In genomic region chr2:188478724-188479123, GRCh38 we compare ENCODE assay signal across 8 cellular contexts.
DNase-seq lines count a peak whose midpoint lies in the region; ATAC-seq and TF ChIP-seq lines count a peak whose summit lies in the region.

No MANE protein-coding gene starts in this region.

- RAD21 ChIA-PET in HCT116 (lab: Charles Lee; ENCODE audit: low non-redundant PET in 1 of 2, low total read pairs in 2 of 2, uncharacterized antibody in 2 of 2, unreplicated experiment in 2 of 2): no interaction called here

- no peak for TF ChIP-seq POLR2A in HCT116 (IDR thresholded peaks at IDR 0.05; ENCODE audit: borderline replicate concordance, extremely low read depth, insufficient read depth, insufficient read length)

- no peaks in the 10 kb centered on the region for H3K36me3 Mint-ChIP-seq in endodermal cell (ENCODE audit: low read depth)

- H3K79me2 ChIP-seq in HCT116 (ENCODE audit: insufficient read depth, low read length) (peaks cover under 1% of the 10 kb centered on the region), MM.1S (ENCODE audit: low read length) (no peaks in the 10 kb centered on the region)

- WGBS in endodermal cell (ENCODE audit: insufficient coverage in 1 of 2, insufficient read length in 1 of 2), 2 experiments: 36 to 38% methylated on average over 1 of the region's 1 CpG

- TSS peak; percentile 20 for BruUV-seq in HCT116 (replicated peaks; lab: Mats Ljungman, UMichigan)

- H2AFZ ChIP-seq in HCT116 (ENCODE audit: low read depth, low read length, poor library complexity, severe bottlenecking): no peak overlapping the region
- H2AFZ ChIP-seq in MM.1S (ENCODE audit: low read length): no peak overlapping the region

- H3K9ac ChIP-seq in HCT116 (ENCODE audit: low read length) (no peak overlapping the region), endodermal cell (ENCODE audit: extremely low read depth, low read length, poor library complexity, severe bottlenecking) (no peak overlapping the region), MM.1S (ENCODE audit: low read length) (no peak overlapping the region)

- H3K4me2 ChIP-seq in HCT116 (ENCODE audit: low read length) (no peak overlapping the region), MM.1S (ENCODE audit: low read depth, low read length) (no peak overlapping the region)

- no peak overlapping the region for H3K27ac Mint-ChIP-seq in endodermal cell

- intact Hi-C loops in HCT116 (cut with micrococcal nuclease): no loop called here
- intact Hi-C loops in left ventricle myocardium inferior (cut with micrococcal nuclease): no loop called here

- H3K4me3 Mint-ChIP-seq in endodermal cell: no peak overlapping the region

- peak; percentile 94 for ATAC-seq in GM19035 (IDR thresholded peaks at IDR 0.05; ENCODE audit: unreplicated experiment)
- no peak for ATAC-seq in HCT116
- ATAC-seq in HG03571 (IDR thresholded peaks at IDR 0.05; ENCODE audit: unreplicated experiment): peak; percentile 98

- H3K4me3 ChIP-seq in HCT116 (replicated peaks in 1 of 2; ENCODE audit: low read depth in 1 of 2, low read length in 2 of 2) (no peak overlapping the region), endodermal cell (ENCODE audit: low read length) (no peak overlapping the region), left ventricle myocardium inferior (no peak overlapping the region), MM.1S (ENCODE audit: low read length) (no peak overlapping the region)

- no peaks in the 10 kb centered on the region; the same call in 1 of the 2 replicates for H3K9me2 ChIP-seq in HCT116 (ENCODE audit: insufficient read depth)
- no peaks in the 10 kb centered on the region for H3K9me2 ChIP-seq in MM.1S (replicated peaks; ENCODE audit: insufficient read depth, low read length)

- H3F3A ChIP-seq in MM.1S (ENCODE audit: insufficient read depth, low read length): no peaks in the 10 kb centered on the region

- H3K36me3 ChIP-seq in HCT116 (ENCODE audit: control insufficient read depth in 1 of 2, insufficient read depth in 2 of 2, low read length in 2 of 2) (no peaks in the 10 kb centered on the region), endodermal cell (ENCODE audit: control insufficient read depth, insufficient read depth, low read length) (no peaks in the 10 kb centered on the region), left ventricle myocardium inferior (no peaks in the 10 kb centered on the region), MM.1S (replicated peaks; ENCODE audit: insufficient read depth, low read length) (no peaks in the 10 kb centered on the region)

- peaks cover 27 to 30% of the 10 kb centered on the region in 2 experiments for H3K4me1 ChIP-seq in HCT116 (ENCODE audit: control insufficient read depth in 1 of 2, insufficient read depth in 2 of 2, low read length in 2 of 2)
- no peaks in the 10 kb centered on the region for H3K4me1 ChIP-seq in endodermal cell (ENCODE audit: control insufficient read depth, insufficient read depth, low read length)
- H3K4me1 ChIP-seq in left ventricle myocardium inferior: no peaks in the 10 kb centered on the region
- no peaks in the 10 kb centered on the region for H3K4me1 ChIP-seq in MM.1S (ENCODE audit: low read length)

- DNase-seq in HCT116 (ENCODE audit: low read depth, low spot score) (no peak), left kidney (ENCODE audit: low read depth, low spot score) (peak; percentile 4), endodermal cell (no peak), left ventricle myocardium inferior (no peak), MM.1S (no peak), HuH-7 (ENCODE audit: low spot score) (no peak)

- H3K27me3 ChIP-seq in HCT116 (ENCODE audit: insufficient read depth, low read length) (no peaks in the 10 kb centered on the region), endodermal cell (ENCODE audit: control insufficient read depth, insufficient read depth, low read length, poor library complexity, severe bottlenecking) (peaks cover 3% of the 10 kb centered on the region), left ventricle myocardium inferior (ENCODE audit: low read depth) (no peaks in the 10 kb centered on the region), MM.1S (replicated peaks; ENCODE audit: insufficient read depth, low read length) (no peaks in the 10 kb centered on the region)

- H3K27ac ChIP-seq in HCT116 (ENCODE audit: low read depth, low read length) (no peak overlapping the region), endodermal cell (ENCODE audit: low read depth, low read length) (no peak overlapping the region), left ventricle myocardium inferior (replicated peaks) (no peak overlapping the region), MM.1S (ENCODE audit: low read length) (no peak overlapping the region)

- H3K9me3 ChIP-seq in HCT116 (ENCODE audit: control insufficient read depth in 1 of 2, insufficient read depth in 1 of 2, low read depth in 1 of 2, low read length in 2 of 2): no peaks in the 10 kb centered on the region
- no peaks in the 10 kb centered on the region for H3K9me3 ChIP-seq in endodermal cell (ENCODE audit: control insufficient read depth, low read length)
- no peaks in the 10 kb centered on the region for H3K9me3 ChIP-seq in left ventricle myocardium inferior (replicated peaks)
- no peaks in the 10 kb centered on the region for H3K9me3 ChIP-seq in MM.1S (replicated peaks; ENCODE audit: insufficient read depth, low read length)

- no peaks in the 10 kb centered on the region for H3K27me3 Mint-ChIP-seq in endodermal cell (ENCODE audit: insufficient read depth)

- POLR2A ChIA-PET in HCT116 (lab: Charles Lee): no interaction called here

- no peaks in the 10 kb centered on the region for H3K9me3 Mint-ChIP-seq in endodermal cell

- no peak for TF ChIP-seq RAD21 in HCT116 (IDR thresholded peaks at IDR 0.05; ENCODE audit: low read depth)

- H4K20me1 ChIP-seq in HCT116 (ENCODE audit: insufficient read depth) (no peaks in the 10 kb centered on the region), MM.1S (ENCODE audit: insufficient read depth, low read length) (no peaks in the 10 kb centered on the region)

- CTCF ChIA-PET in HCT116 (lab: Charles Lee): interaction anchor here (0.8 kb wide), 1 partner anchor 35 kb away, joined by 3 read pairs; no protein-coding TSS in a partner anchor

- peaks cover 30% of the 10 kb centered on the region for H3K4me1 Mint-ChIP-seq in endodermal cell

- no peak for TF ChIP-seq CTCF in HCT116 (IDR thresholded peaks at IDR 0.05 in 2 of 3, conservative IDR thresholded peaks at IDR 0.05 in 1 of 3; ENCODE audit: borderline replicate concordance in 1 of 3, insufficient read depth in 1 of 3, low read depth in 2 of 3, low read length in 2 of 3)
- no peak for TF ChIP-seq CTCF in endodermal cell (conservative IDR thresholded peaks at IDR 0.05)
- no peak for TF ChIP-seq CTCF in left ventricle myocardium inferior (IDR thresholded peaks at IDR 0.05; ENCODE audit: borderline replicate concordance)
- no peak for TF ChIP-seq CTCF in MM.1S (IDR thresholded peaks at IDR 0.05; ENCODE audit: low read length)

TF ChIP-seq in HCT116, 20 proteins besides CTCF, POLR2A, EP300 and RAD21:
- TF ChIP-seq EGR1 (IDR thresholded peaks at IDR 0.05; ENCODE audit: low read depth) (no peak), TCF7L2 (IDR thresholded peaks at IDR 0.05; ENCODE audit: borderline replicate concordance, extremely low read depth, insufficient read depth, insufficient read length) (no peak), CBX3 (IDR thresholded peaks at IDR 0.05; ENCODE audit: low read depth) (no peak), SRF (IDR thresholded peaks at IDR 0.05; ENCODE audit: low read depth) (no peak), FOSL1 (IDR thresholded peaks at IDR 0.05; ENCODE audit: low read depth) (no peak)
- TF ChIP-seq, protein P1, sequence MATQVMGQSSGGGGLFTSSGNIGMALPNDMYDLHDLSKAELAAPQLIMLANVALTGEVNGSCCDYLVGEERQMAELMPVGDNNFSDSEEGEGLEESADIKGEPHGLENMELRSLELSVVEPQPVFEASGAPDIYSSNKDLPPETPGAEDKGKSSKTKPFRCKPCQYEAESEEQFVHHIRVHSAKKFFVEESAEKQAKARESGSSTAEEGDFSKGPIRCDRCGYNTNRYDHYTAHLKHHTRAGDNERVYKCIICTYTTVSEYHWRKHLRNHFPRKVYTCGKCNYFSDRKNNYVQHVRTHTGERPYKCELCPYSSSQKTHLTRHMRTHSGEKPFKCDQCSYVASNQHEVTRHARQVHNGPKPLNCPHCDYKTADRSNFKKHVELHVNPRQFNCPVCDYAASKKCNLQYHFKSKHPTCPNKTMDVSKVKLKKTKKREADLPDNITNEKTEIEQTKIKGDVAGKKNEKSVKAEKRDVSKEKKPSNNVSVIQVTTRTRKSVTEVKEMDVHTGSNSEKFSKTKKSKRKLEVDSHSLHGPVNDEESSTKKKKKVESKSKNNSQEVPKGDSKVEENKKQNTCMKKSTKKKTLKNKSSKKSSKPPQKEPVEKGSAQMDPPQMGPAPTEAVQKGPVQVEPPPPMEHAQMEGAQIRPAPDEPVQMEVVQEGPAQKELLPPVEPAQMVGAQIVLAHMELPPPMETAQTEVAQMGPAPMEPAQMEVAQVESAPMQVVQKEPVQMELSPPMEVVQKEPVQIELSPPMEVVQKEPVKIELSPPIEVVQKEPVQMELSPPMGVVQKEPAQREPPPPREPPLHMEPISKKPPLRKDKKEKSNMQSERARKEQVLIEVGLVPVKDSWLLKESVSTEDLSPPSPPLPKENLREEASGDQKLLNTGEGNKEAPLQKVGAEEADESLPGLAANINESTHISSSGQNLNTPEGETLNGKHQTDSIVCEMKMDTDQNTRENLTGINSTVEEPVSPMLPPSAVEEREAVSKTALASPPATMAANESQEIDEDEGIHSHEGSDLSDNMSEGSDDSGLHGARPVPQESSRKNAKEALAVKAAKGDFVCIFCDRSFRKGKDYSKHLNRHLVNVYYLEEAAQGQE (IDR thresholded peaks at IDR 0.05; ENCODE audit: low read depth): no peak
